In genomic region chr2:12507295-12507694, GRCh38 we compare ENCODE assay signal across 8 cellular contexts.
DNase-seq lines count a peak whose midpoint lies in the region; ATAC-seq and TF ChIP-seq lines count a peak whose summit lies in the region.

No MANE protein-coding gene starts in this region.

- no peaks in the 10 kb centered on the region for H3K27me3 Mint-ChIP-seq in natural killer cell treated with Interleukin-12 subunit alpha and Interleukin-12 subunit beta and Interleukin-15 and Interleukin-18, amount 100 ng/mL, for 72 hours
- no peaks in the 10 kb centered on the region for H3K27me3 Mint-ChIP-seq in type B pancreatic cell

- 59 to 82% (median 63%) methylated on average over 7 of the region's 7 CpGs for WGBS in psoas muscle, 3 donors

- no peaks in the 10 kb centered on the region for H3K36me3 ChIP-seq in psoas muscle (ENCODE audit: insufficient read depth in 1 of 2, low read depth in 1 of 2)

- peak overlapping the region; percentile 44 to 47 for H3K27ac Mint-ChIP-seq in natural killer cell treated with Interleukin-12 subunit alpha and Interleukin-12 subunit beta and Interleukin-15 and Interleukin-18, amount 100 ng/mL, for 72 hours
- H3K27ac Mint-ChIP-seq in type B pancreatic cell, result no peak overlapping the region

- no peaks in the 10 kb centered on the region for H3K4me1 ChIP-seq in psoas muscle

- no peaks in the 10 kb centered on the region for H3K9me3 ChIP-seq in psoas muscle

- H3K4me3 Mint-ChIP-seq in natural killer cell treated with Interleukin-12 subunit alpha and Interleukin-12 subunit beta and Interleukin-15 and Interleukin-18, amount 100 ng/mL, for 72 hours, result peak overlapping the region; percentile 64
- no peak overlapping the region for H3K4me3 Mint-ChIP-seq in type B pancreatic cell

- H3K27ac ChIP-seq in psoas muscle, result no peak overlapping the region

- TF ChIP-seq CTCF in psoas muscle (IDR thresholded peaks at IDR 0.05) (no peak), type B pancreatic cell (conservative IDR thresholded peaks at IDR 0.05) (no peak)

- H3K4me1 Mint-ChIP-seq in natural killer cell treated with Interleukin-12 subunit alpha and Interleukin-12 subunit beta and Interleukin-15 and Interleukin-18, amount 100 ng/mL, for 72 hours (ENCODE audit: low read depth in 2 of 2), result peaks cover 64% of the 10 kb centered on the region in 2 donors
- no peaks in the 10 kb centered on the region for H3K4me1 Mint-ChIP-seq in type B pancreatic cell (ENCODE audit: unreplicated experiment)

- H3K27me3 ChIP-seq in psoas muscle (ENCODE audit: insufficient read depth in 3 of 3, low read length in 2 of 3), result no peaks in the 10 kb centered on the region

- ATAC-seq in GM18505 (IDR thresholded peaks at IDR 0.05; ENCODE audit: unreplicated experiment), result peak; percentile 80
- peak; percentile 75 for ATAC-seq in HG02798 (IDR thresholded peaks at IDR 0.05; ENCODE audit: poor library complexity, unreplicated experiment)
- ATAC-seq in natural killer cell treated with Interleukin-12 subunit alpha and Interleukin-12 subunit beta and Interleukin-15 and Interleukin-18, amount 100 ng/mL, for 72 hours, result peak; percentile 95 to 97
- no peak for ATAC-seq in psoas muscle

- no peak for TF ChIP-seq POLR2A in GM18505 (IDR thresholded peaks at IDR 0.05; ENCODE audit: borderline replicate concordance, extremely low read depth, insufficient read depth, insufficient read length)

- H3K9me3 Mint-ChIP-seq in natural killer cell treated with Interleukin-12 subunit alpha and Interleukin-12 subunit beta and Interleukin-15 and Interleukin-18, amount 100 ng/mL, for 72 hours, result peaks cover 3% of the 10 kb centered on the region
- H3K9me3 Mint-ChIP-seq in type B pancreatic cell, result peaks cover 18% of the 10 kb centered on the region

- intact Hi-C loops in psoas muscle (cut with DNase I), result no loop called here

- H3K36me3 Mint-ChIP-seq in natural killer cell treated with Interleukin-12 subunit alpha and Interleukin-12 subunit beta and Interleukin-15 and Interleukin-18, amount 100 ng/mL, for 72 hours, result no peaks in the 10 kb centered on the region
- peaks cover 3% of the 10 kb centered on the region for H3K36me3 Mint-ChIP-seq in type B pancreatic cell

- DNase-seq in NOMO-1 (lab: John Stamatoyannopoulos, UW; ENCODE audit: unreplicated experiment in 2 of 2) (peak; percentile 92 to 98), psoas muscle (no peak), NCI-H146 (lab: John Stamatoyannopoulos, UW) (no peak), type B pancreatic cell (ENCODE audit: extremely low spot score, unreplicated experiment) (no peak)
- DNase-seq in activated T-helper 1 cell treated with anti-CD3 and anti-CD28 coated beads, Interleukin-2, amount 50 U/mL, for 16 hours (ENCODE audit: low read depth in 1 of 2, low spot score in 1 of 2), result peak; percentile 35 to 59
- peak; percentile 89 for DNase-seq in natural killer cell treated with Interleukin-12 subunit alpha and Interleukin-12 subunit beta and Interleukin-15 and Interleukin-18, amount 100 ng/mL, for 72 hours (ENCODE audit: low spot score)

- no peak overlapping the region for H3K4me3 ChIP-seq in psoas muscle

Comparison
In these comparisons a context has a peak if more than half of its experiments do, and no peak if none do; other contexts are left out.
1. ATAC-seq: peak in GM18505 (single experiment), HG02798 (single experiment) and natural killer cell treated with Interleukin-12 subunit alpha and Interleukin-12 subunit beta and Interleukin-15 and Interleukin-18, amount 100 ng/mL, for 72 hours (2 of 2); none in psoas muscle (0 of 4).
2. DNase-seq: peak in NOMO-1 (2 of 2), activated T-helper 1 cell treated with anti-CD3 and anti-CD28 coated beads, Interleukin-2, amount 50 U/mL, for 16 hours (2 of 2) and natural killer cell treated with Interleukin-12 subunit alpha and Interleukin-12 subunit beta and Interleukin-15 and Interleukin-18, amount 100 ng/mL, for 72 hours (single experiment); none in psoas muscle (0 of 2), NCI-H146 (single experiment) and type B pancreatic cell (single experiment).